32 cellular contexts compared by ENCODE assay signal in genomic region chr3:126432361-126432760, GRCh38. TPM values are rescaled to one million over a fixed set of nuclear protein-coding genes. Genes with fewer than 3 reads are reported as not detected.
DNase-seq lines count a peak whose midpoint lies in the region; ATAC-seq, FAIRE-seq and TF ChIP-seq lines count a peak whose summit lies in the region.
"Had no signal": no experiment of that assay in that cellular context is flagged by ENCODE, and none has a peak within 500 bp of the region (broad histone marks: within the 10 kb centered on the region; RNA-seq: fewer than 3 reads in every experiment).

No MANE protein-coding gene starts in this region.

- H3K9me3 Mint-ChIP-seq in MCF 10A (ENCODE audit: unreplicated experiment) (no peaks in the 10 kb centered on the region), astrocyte (ENCODE audit: unreplicated experiment) (peaks cover 2% of the 10 kb centered on the region)
- H3K9me3 Mint-ChIP-seq: activated naive CD8-positive, alpha-beta T cell treated with anti-CD3 and anti-CD28 coated beads for 36 hours had no signal

- H3K4me1 Mint-ChIP-seq in MCF 10A (ENCODE audit: insufficient read depth, unreplicated experiment) (peaks cover 5% of the 10 kb centered on the region), astrocyte (ENCODE audit: low read depth, unreplicated experiment) (peaks cover 3% of the 10 kb centered on the region)
- H3K4me1 Mint-ChIP-seq: activated B cell treated with CpG ODN at 0.5 μM for 24 hours had no signal

- WGBS in mammary epithelial cell (ENCODE audit: low coverage, missing lambda C conversion rate) = 58% methylated on average over 2 of the region's 2 CpGs

- H3K27me3 Mint-ChIP-seq in MCF 10A (ENCODE audit: insufficient read depth, unreplicated experiment) (no peaks in the 10 kb centered on the region), astrocyte (ENCODE audit: low read depth, unreplicated experiment) (no peaks in the 10 kb centered on the region)
- H3K27me3 Mint-ChIP-seq: activated B cell treated with CpG ODN at 0.5 μM for 24 hours; activated naive CD8-positive, alpha-beta T cell treated with anti-CD3 and anti-CD28 coated beads for 36 hours had no signal

- H3K27me3 ChIP-seq in mammary epithelial cell (ENCODE audit: insufficient read depth, low read length) (no peaks in the 10 kb centered on the region), astrocyte (ENCODE audit: insufficient read depth, low read length) (no peaks in the 10 kb centered on the region)
- H3K27me3 ChIP-seq: upper lobe of left lung had no signal

- no peaks in the 10 kb centered on the region for H3K36me3 ChIP-seq in mammary epithelial cell (ENCODE audit: insufficient read depth, low read length)
- no peaks in the 10 kb centered on the region for H3K36me3 ChIP-seq in astrocyte (ENCODE audit: insufficient read depth, low read length)
- H3K36me3 ChIP-seq: prostate gland had no signal

- no peak for FAIRE-seq in astrocyte (lab: Jason Lieb, UNC)
- FAIRE-seq: A549, GM12892 had no signal

- no peak for TF ChIP-seq CTCF in mammary epithelial cell (conservative IDR thresholded peaks at IDR 0.05 in 1 of 2, IDR thresholded peaks at IDR 0.05 in 1 of 2; ENCODE audit: extremely low read depth in 1 of 2, insufficient read depth in 1 of 2, low read depth in 1 of 2, low read length in 2 of 2)
- no peak for TF ChIP-seq CTCF in MCF 10A (IDR thresholded peaks at IDR 0.05; ENCODE audit: unreplicated experiment)
- no peak for TF ChIP-seq CTCF in astrocyte (IDR thresholded peaks at IDR 0.05; ENCODE audit: insufficient read depth, low read depth, low read length)
- TF ChIP-seq CTCF in foreskin fibroblast (IDR thresholded peaks at IDR 0.05; ENCODE audit: low read depth, low read length) = no peak

- H3K4me3 Mint-ChIP-seq in MCF 10A (ENCODE audit: unreplicated experiment) = no peak overlapping the region
- no peak overlapping the region for H3K4me3 Mint-ChIP-seq in astrocyte (ENCODE audit: unreplicated experiment)
- H3K4me3 Mint-ChIP-seq: activated B cell treated with CpG ODN at 0.5 μM for 24 hours; activated naive CD8-positive, alpha-beta T cell treated with anti-CD3 and anti-CD28 coated beads for 36 hours; T-helper 2 cell treated with Interferon-gamma antibody and Interleukin-4, amounts not matched to agents 5 μg/mL and 100 μg/mL, for 36 hours had no signal

- no peak overlapping the region for H2AFZ ChIP-seq in mammary epithelial cell (ENCODE audit: low read depth, low read length)
- no peak overlapping the region for H2AFZ ChIP-seq in astrocyte (ENCODE audit: low read depth, low read length)

- H3K27ac ChIP-seq in mammary epithelial cell (ENCODE audit: insufficient read depth, low read depth, low read length) (no peak overlapping the region), astrocyte (ENCODE audit: low read depth, low read length) (no peak overlapping the region)
- H3K27ac ChIP-seq: A549, KMS-11, prostate gland, skin epidermis, upper lobe of left lung had no signal

- dilution Hi-C loops in mammary epithelial cell (cut with HindIII; ENCODE audit: low sequenced_read_pairs) = no loop called here

- CTCF ChIA-PET in mammary epithelial cell (lab: Charles Lee; ENCODE audit: low non-redundant PET) (interaction anchor here (0.6 kb wide), 1 partner anchor 301 kb away, joined by 3 read pairs; no protein-coding TSS in a partner anchor), MCF 10A (lab: Yijun Ruan, JAX) (interaction anchor here (0.5 to 0.6 kb wide), 2 partner anchors 299 to 432 kb away, joined by 3 to 4 read pairs; no protein-coding TSS in a partner anchor)

- ATAC-seq in GM18909 (IDR thresholded peaks at IDR 0.05; ENCODE audit: poor library complexity, unreplicated experiment) = no peak
- ATAC-seq: A549, SK-N-SH treated with all-trans-retinoic acid at 6 μM for 48 hours had no signal

- no peaks in the 10 kb centered on the region for H4K20me1 ChIP-seq in mammary epithelial cell (ENCODE audit: insufficient read depth, low read length)
- no peaks in the 10 kb centered on the region for H4K20me1 ChIP-seq in astrocyte (ENCODE audit: insufficient read depth, low read length)

- BruUV-seq in mammary epithelial cell (replicated peaks; lab: Mats Ljungman, UMichigan) (no TSS peak), MCF 10A (replicated peaks; lab: Mats Ljungman, UMichigan) (no TSS peak)

- H3K4me1 ChIP-seq in mammary epithelial cell (ENCODE audit: insufficient read depth, low read length) (peaks cover 2% of the 10 kb centered on the region), astrocyte (ENCODE audit: insufficient read depth, low read length) (no peaks in the 10 kb centered on the region)
- H3K4me1 ChIP-seq: A549, prostate gland, upper lobe of left lung had no signal

- H3K4me2 ChIP-seq in mammary epithelial cell (ENCODE audit: insufficient read depth, low read depth, low read length) (no peak overlapping the region), astrocyte (ENCODE audit: low read length) (no peak overlapping the region)
- H3K4me2 ChIP-seq: A549, KMS-11 had no signal

- H3K9ac ChIP-seq in mammary epithelial cell (ENCODE audit: insufficient read depth, low read length) (no peak overlapping the region), astrocyte (ENCODE audit: low read length) (no peak overlapping the region)
- H3K9ac ChIP-seq: KMS-11 had no signal

- intact Hi-C loops in mammary epithelial cell (cut with micrococcal nuclease) = no loop called here
- intact Hi-C loops in MCF 10A (cut with micrococcal nuclease) = no loop called here

- H3K27ac Mint-ChIP-seq in MCF 10A (ENCODE audit: low read depth, unreplicated experiment) (no peak overlapping the region), astrocyte (ENCODE audit: unreplicated experiment) (no peak overlapping the region)
- H3K27ac Mint-ChIP-seq: activated B cell treated with CpG ODN at 0.5 μM for 24 hours; activated naive CD8-positive, alpha-beta T cell treated with anti-CD3 and anti-CD28 coated beads for 36 hours; activated T-helper 2 cell treated with anti-CD3 and anti-CD28 coated beads, Interferon-gamma antibody, Interleukin-2, Interleukin-4, amounts not matched to agents 10 μg/mL and 5 μg/mL and 100 μg/mL, durations not matched to agents 14 hours and 24 hours and 36 hours; T-helper 2 cell treated with Interferon-gamma antibody and Interleukin-4, amounts not matched to agents 5 μg/mL and 100 μg/mL, for 36 hours had no signal

- no peak overlapping the region for H3K4me3 ChIP-seq in mammary epithelial cell (replicated peaks in 1 of 3; ENCODE audit: insufficient read depth in 1 of 3, low read depth in 2 of 3, low read length in 3 of 3)
- H3K4me3 ChIP-seq in astrocyte (ENCODE audit: insufficient read depth, low read depth, low read length) = no peak overlapping the region
- H3K4me3 ChIP-seq in foreskin fibroblast (ENCODE audit: low read depth in 1 of 2, low read length in 2 of 2) = no peak overlapping the region
- H3K4me3 ChIP-seq: A549, prostate gland, skin epidermis, upper lobe of left lung had no signal

- H3K79me2 ChIP-seq in mammary epithelial cell (ENCODE audit: insufficient read depth, low read length) = no peaks in the 10 kb centered on the region
- H3K79me2 ChIP-seq in astrocyte (ENCODE audit: insufficient read depth, low read length) = no peaks in the 10 kb centered on the region

- DNase-seq in mammary epithelial cell (peak; percentile 41), MCF 10A (ENCODE audit: unreplicated experiment) (no peak), astrocyte (ENCODE audit: low read depth) (peak; percentile 2), foreskin fibroblast (peak; percentile 41 to 65), UCSD-AML1 (lab: John Stamatoyannopoulos, UW; ENCODE audit: unreplicated experiment) (no peak), NCI-H1694 treated with DMSO at 0.1 percent for 48 hours (lab: John Stamatoyannopoulos, UW) (no peak), inferior parietal cortex (ENCODE audit: extremely low spot score) (no peak)
- DNase-seq: activated B cell treated with CpG ODN at 0.5 μM for 24 hours; activated naive CD8-positive, alpha-beta T cell treated with anti-CD3 and anti-CD28 coated beads for 36 hours; COR-L47; DMS79 treated with DMSO at 0.1 percent for 48 hours; erythroblast; kidney glomerular epithelial cell; NCI-H1092 treated with DMSO at 0.1 percent for 48 hours; NCI-H2029 treated with DMSO at 0.1 percent for 48 hours; NCI-H345; NCI-H774; RPMI8226; stimulated activated CD4-positive, alpha-beta T cell treated with anti-CD3 and anti-CD28 coated beads, Interleukin-1b, Interleukin-23, amount 100 ng/mL, for 48 hours; upper lobe of left lung had no signal

- H3K9me3 ChIP-seq in mammary epithelial cell (replicated peaks; ENCODE audit: insufficient read depth, low read length) (no peaks in the 10 kb centered on the region), astrocyte (ENCODE audit: insufficient read depth, low read depth, low read length) (no peaks in the 10 kb centered on the region)
- H3K9me3 ChIP-seq: A549, prostate gland had no signal

- in situ Hi-C loops in mammary epithelial cell (cut with MboI; ENCODE audit: low sequenced_read_pairs in 2 of 2) = no loop called here

- H3K36me3 Mint-ChIP-seq in MCF 10A (ENCODE audit: insufficient read depth, unreplicated experiment) (peaks cover 10% of the 10 kb centered on the region), astrocyte (ENCODE audit: low read depth, unreplicated experiment) (peaks cover 6% of the 10 kb centered on the region)

- POLR2A ChIA-PET in MCF 10A (lab: Yijun Ruan, JAX) = no interaction called here

RNA-seq across cellular contexts. Expression of gene CFAP100, which starts 37.7 kb away (rescaled TPM):
- total RNA-seq in mammary epithelial cell (not detected), MCF 10A (2022) (not detected in 2 replicates), astrocyte (not detected in 2 replicates)
- not detected for polyA plus RNA-seq in mammary epithelial cell
- polyA minus RNA-seq in mammary epithelial cell = not detected
- total RNA-seq: activated B cell treated with CpG ODN at 0.5 μM for 24 hours; activated naive CD8-positive, alpha-beta T cell treated with anti-CD3 and anti-CD28 coated beads for 36 hours; activated T-helper 2 cell treated with anti-CD3 and anti-CD28 coated beads, Interferon-gamma antibody, Interleukin-2, Interleukin-4, amounts not matched to agents 10 μg/mL and 5 μg/mL and 100 μg/mL, durations not matched to agents 14 hours and 24 hours and 36 hours; H4; subcutaneous adipose tissue had no signal
- polyA plus RNA-seq: A549, BJ had no signal

RNA-seq across cellular contexts. Expression of gene ZXDC, which starts 43.3 kb away (rescaled TPM):
- total RNA-seq in mammary epithelial cell (10 to 100 TPM; 27.2 to 30.3 TPM), MCF 10A (2022) (37.2 and 37.5 TPM in 2 replicates), astrocyte (19.6 and 21.6 TPM in 2 replicates)
- polyA plus RNA-seq in mammary epithelial cell = 8.7 TPM
- polyA minus RNA-seq in mammary epithelial cell = 28.0 TPM

Comparison
In these comparisons a context has a peak if more than half of its experiments do, and no peak if none do; other contexts are left out.
1. DNase-seq: peak in mammary epithelial cell (single experiment), astrocyte (single experiment) and foreskin fibroblast (2 of 2); none in MCF 10A (single experiment), UCSD-AML1 (single experiment), NCI-H1694 treated with DMSO at 0.1 percent for 48 hours (single experiment) and inferior parietal cortex (single experiment).